ENCODE assay signal across 1 cellular context in genomic region chr1:55005351-55006140, GRCh38.
TF ChIP-seq lines count a peak whose summit lies in the region.

No MANE protein-coding gene starts in this region.

TF ChIP-seq in K562, 482 proteins besides CTCF, POLR2A, EP300 and RAD21:
- peak; percentile 80 for TF ChIP-seq ZKSCAN1 (IDR thresholded peaks at IDR 0.05; ENCODE audit: low read depth, low read length)
- no peak for TF ChIP-seq BRF1 (IDR thresholded peaks at IDR 0.05; ENCODE audit: borderline replicate concordance, extremely low read depth, insufficient read length)
- TF ChIP-seq ADNP (tag; IDR thresholded peaks at IDR 0.05) = peak; percentile 31; the same call in 1 of the 2 replicates
- TF ChIP-seq BCL6 (CRISPR knock-in tag; IDR thresholded peaks at IDR 0.05) = no peak
- no peak for TF ChIP-seq HDAC3 (IDR thresholded peaks at IDR 0.05; ENCODE audit: borderline replicate concordance, partially characterized antibody)
- TF ChIP-seq PYGO2 (tag; IDR thresholded peaks at IDR 0.05) = no peak
- TF ChIP-seq SMAD3 (CRISPR knock-in tag; conservative IDR thresholded peaks at IDR 0.05) = no peak
- no peak for TF ChIP-seq MED1 (CRISPR knock-in tag; IDR thresholded peaks at IDR 0.05; ENCODE audit: borderline replicate concordance)
- TF ChIP-seq RBM25 (IDR thresholded peaks at IDR 0.05; ENCODE audit: low read depth, low read length, severe bottlenecking) = peak; percentile 61
- no peak for TF ChIP-seq TAF9B (IDR thresholded peaks at IDR 0.05; ENCODE audit: partially characterized antibody)
- no peak for TF ChIP-seq FOXM1 (IDR thresholded peaks at IDR 0.05; ENCODE audit: low read depth)
- no peak for TF ChIP-seq FOXM1 (CRISPR knock-in tag; IDR thresholded peaks at IDR 0.05; ENCODE audit: low read depth)
- no peak for TF ChIP-seq ZBTB33 (CRISPR knock-in tag; IDR thresholded peaks at IDR 0.05)
TF ChIP-seq in K562: peak in this region for 3.
